In genomic region chr16:1981398-1981836, GRCh38 we compare ENCODE assay signal across 11 cellular contexts. TPM values are rescaled to one million over a fixed set of nuclear protein-coding genes. Genes with fewer than 3 reads are reported as not detected.
A peak's percentile ranks its signal among the peaks of the same experiment; 100 is the strongest.
DNase-seq lines count a peak whose midpoint lies in the region; ATAC-seq and TF ChIP-seq lines count a peak whose summit lies in the region.
"Had no signal": no experiment of that assay in that cellular context is flagged by ENCODE, and none has a peak within 500 bp of the region (broad histone marks: within the 10 kb centered on the region; RNA-seq: fewer than 3 reads in every experiment).

NOXO1 (minus strand) TSS chr16:1981469; CDS start chr16:1981179, 290 bp downstream.

- H3K27me3 ChIP-seq in Karpas-422 (ENCODE audit: low read length) (no peaks in the 10 kb centered on the region), GM23248 (replicated peaks; ENCODE audit: insufficient read depth) (peaks cover 21% of the 10 kb centered on the region)

- H3K9me3 ChIP-seq in Karpas-422 (ENCODE audit: low read length): no peaks in the 10 kb centered on the region
- H3K9me3 ChIP-seq in GM23248 (ENCODE audit: low read depth): no peaks in the 10 kb centered on the region

- 26% methylated on average over 6 of the region's 6 CpGs for WGBS in GM23248 (ENCODE audit: low coverage in 1 of 2, low lambda C conversion rate in 2 of 2, missing lambda C conversion rate in 2 of 2), 2 experiments

- H3K9me2 ChIP-seq in Karpas-422 (replicated peaks; ENCODE audit: insufficient read depth, low read length) (no peaks in the 10 kb centered on the region), GM23248 (ENCODE audit: insufficient read depth) (no peaks in the 10 kb centered on the region)

- H2AFZ ChIP-seq in Karpas-422 (ENCODE audit: low read length) (no peak within 1 kb of the TSS), GM23248 (no peak within 1 kb of the TSS)

- H3K4me3 Mint-ChIP-seq in brain (peak within 1 kb of the TSS in 4 of 5 experiments; percentile 42 to 87 (median 82)), natural killer cell (peak within 1 kb of the TSS; percentile 63)

- H3K4me1 Mint-ChIP-seq in brain (peaks cover 38% of the 10 kb centered on the region), natural killer cell (peaks cover 4 to 5% of the 10 kb centered on the region in 2 donors)

- H3K79me2 ChIP-seq in Karpas-422 (ENCODE audit: low read length): peaks cover 11% of the 10 kb centered on the region
- H3K79me2 ChIP-seq in GM23248 (ENCODE audit: insufficient read depth): peaks cover 9% of the 10 kb centered on the region; the same call in 1 of the 2 replicates

- DNase-seq in DMS53 (lab: John Stamatoyannopoulos, UW) (peak; percentile 23), DMS53 treated with DMSO at 0.1 percent for 48 hours (lab: John Stamatoyannopoulos, UW; ENCODE audit: unreplicated experiment) (no peak), Karpas-422 (peak; percentile 64), natural killer cell (no peak), left lobe of liver (ENCODE audit: low spot score) (no peak), NOMO-1 (lab: John Stamatoyannopoulos, UW; ENCODE audit: unreplicated experiment in 2 of 2) (no peak), GM23248 (no peak)
- DNase-seq: occipital lobe; stimulated activated CD4-positive, alpha-beta T cell treated with anti-CD3 and anti-CD28 coated beads, Interleukin-2, amount 100 ng/mL, for 24 hours had no signal

- TF ChIP-seq CTCF in brain (conservative IDR thresholded peaks at IDR 0.05): no peak
- no peak for TF ChIP-seq CTCF in natural killer cell (IDR thresholded peaks at IDR 0.05)

- H3K36me3 Mint-ChIP-seq in brain: peaks cover 4% of the 10 kb centered on the region
- no peaks in the 10 kb centered on the region for H3K36me3 Mint-ChIP-seq in natural killer cell

- H3K9ac ChIP-seq in Karpas-422 (ENCODE audit: low read length) (no peak within 1 kb of the TSS), GM23248 (no peak within 1 kb of the TSS)

- H4K20me1 ChIP-seq in Karpas-422 (ENCODE audit: insufficient read depth, low read depth, low read length) (no peaks in the 10 kb centered on the region), GM23248 (ENCODE audit: insufficient read depth) (no peaks in the 10 kb centered on the region)

- peaks cover 23% of the 10 kb centered on the region for H3K4me1 ChIP-seq in Karpas-422 (ENCODE audit: low read length)
- no peaks in the 10 kb centered on the region for H3K4me1 ChIP-seq in GM23248 (ENCODE audit: insufficient read depth)

- ATAC-seq in natural killer cell: no peak
- no peak for ATAC-seq in left lobe of liver

- peak within 1 kb of the TSS; percentile 24 to 97 (median 81) for H3K27ac Mint-ChIP-seq in brain
- peak within 1 kb of the TSS in 1 of 2 donors; percentile 72 for H3K27ac Mint-ChIP-seq in natural killer cell

- H3K4me3 ChIP-seq in Karpas-422 (ENCODE audit: low read length) (no peak within 1 kb of the TSS), GM23248 (no peak within 1 kb of the TSS)

- H3K27me3 Mint-ChIP-seq in brain (peaks cover 28% of the 10 kb centered on the region), natural killer cell (ENCODE audit: low read depth in 2 of 2) (peaks cover 0 to 12% of the 10 kb centered on the region in 2 donors)

- H3K27ac ChIP-seq in Karpas-422 (ENCODE audit: low read length) (no peak within 1 kb of the TSS), GM23248 (no peak within 1 kb of the TSS)

- peaks cover 0 to 6% (median 0%) of the 10 kb centered on the region in 5 experiments for H3K9me3 Mint-ChIP-seq in brain
- H3K9me3 Mint-ChIP-seq in natural killer cell: no peaks in the 10 kb centered on the region

- H3K4me2 ChIP-seq in Karpas-422 (ENCODE audit: low read depth, low read length, poor library complexity, severe bottlenecking) (no peak within 1 kb of the TSS), GM23248 (ENCODE audit: unreplicated experiment) (no peak within 1 kb of the TSS)

- H3K36me3 ChIP-seq in Karpas-422 (ENCODE audit: insufficient read depth, low read length): peaks cover 2% of the 10 kb centered on the region; the same call in 1 of the 2 replicates
- no peaks in the 10 kb centered on the region for H3K36me3 ChIP-seq in GM23248 (ENCODE audit: low read depth)

- in situ Hi-C loops in GM23248 (cut with MboI): no loop called here

- intact Hi-C loops in natural killer cell (cut with micrococcal nuclease): no loop called here

- peaks cover 9% of the 10 kb centered on the region for H3F3A ChIP-seq in GM23248 (ENCODE audit: insufficient read depth)

RNA-seq across cellular contexts. Expression of gene NOXO1, which starts in this region (rescaled TPM):
- total RNA-seq in Karpas-422 (2014; rRNA removed; shearing (Covaris generic); ENCODE audit: low replicate concordance): not detected in 2 replicates
- polyA plus RNA-seq in brain (ENCODE audit: insufficient read depth, low read depth, low replicate concordance) (4.6 TPM), GM23248 (2016; fragmentation: Nextera tagmentation; extraction: Ambion mirVana) (0.23 TPM in 1 of 2 replicates, not detected in the other)
- total RNA-seq in natural killer cell (not detected), left lobe of liver (1.7 TPM)
- total RNA-seq in GM23248 (2014; rRNA removed; shearing (Covaris generic)): not detected in 2 replicates
- total RNA-seq: H4 had no signal

Comparison
In these comparisons a context has a peak if more than half of its experiments do, and no peak if none do; other contexts are left out.
1. Peak in DNase-seq in Karpas-422; RNA of the gene not detected or under 1 TPM.